In genomic region chr5:92391-93220, GRCh38 we compare ENCODE assay signal across 10 cellular contexts. TPM values are rescaled to one million over a fixed set of nuclear protein-coding genes. Genes with fewer than 3 reads are reported as not detected.
DNase-seq lines count a peak whose midpoint lies in the region; ATAC-seq and TF ChIP-seq lines count a peak whose summit lies in the region.
"Had no signal": no experiment of that assay in that cellular context is flagged by ENCODE, and none has a peak within 500 bp of the region (broad histone marks: within the 10 kb centered on the region; RNA-seq: fewer than 3 reads in every experiment).

No MANE protein-coding gene starts in this region.

- no peak for TF ChIP-seq CTCF in fibroblast of the aortic adventitia (IDR thresholded peaks at IDR 0.05; ENCODE audit: insufficient read depth, low read length)

- H3K4me3 ChIP-seq in fibroblast of the aortic adventitia (ENCODE audit: low read depth, low read length), result no peak overlapping the region

- no peak for ATAC-seq in HG02759 (IDR thresholded peaks at IDR 0.05; ENCODE audit: unreplicated experiment)
- ATAC-seq in GM18870 (IDR thresholded peaks at IDR 0.05; ENCODE audit: unreplicated experiment), result no peak
- ATAC-seq: left colon had no signal

- peak; percentile 28 to 50 for DNase-seq in NCI-H2081 (lab: John Stamatoyannopoulos, UW)
- DNase-seq in NCI-H2081 treated with DMSO at 0.1 percent for 48 hours (lab: John Stamatoyannopoulos, UW), result no peak
- DNase-seq in NCI-H2171 treated with DMSO at 0.1 percent for 48 hours (lab: John Stamatoyannopoulos, UW), result peak; percentile 58
- peak; percentile 4 for DNase-seq in fibroblast of the aortic adventitia (ENCODE audit: low read depth)
- DNase-seq in retina, result peak; percentile 31
- DNase-seq in stimulated activated CD4-positive, alpha-beta T cell treated with anti-CD3 and anti-CD28 coated beads, Interleukin-4, amount 100 ng/mL, for 24 hours, result no peak
- DNase-seq: stimulated activated CD4-positive, alpha-beta T cell treated with anti-CD3 and anti-CD28 coated beads, Interleukin-2, amount 100 ng/mL, for 48 hours had no signal

RNA-seq across cellular contexts. Expression of gene PLEKHG4B, which starts 0.6 kb away (rescaled TPM):
- not detected in 2 replicates for total RNA-seq in fibroblast of the aortic adventitia (ENCODE audit: low replicate concordance)

Comparison
In these comparisons a context has a peak if more than half of its experiments do, and no peak if none do; other contexts are left out.
1. DNase-seq: peak in NCI-H2081 (2 of 2), NCI-H2171 treated with DMSO at 0.1 percent for 48 hours (single experiment), fibroblast of the aortic adventitia (single experiment) and retina (single experiment); none in NCI-H2081 treated with DMSO at 0.1 percent for 48 hours (single experiment) and stimulated activated CD4-positive, alpha-beta T cell treated with anti-CD3 and anti-CD28 coated beads, Interleukin-4, amount 100 ng/mL, for 24 hours (single experiment).